18 cellular contexts compared by ENCODE assay signal in the genomic region with DNA sequence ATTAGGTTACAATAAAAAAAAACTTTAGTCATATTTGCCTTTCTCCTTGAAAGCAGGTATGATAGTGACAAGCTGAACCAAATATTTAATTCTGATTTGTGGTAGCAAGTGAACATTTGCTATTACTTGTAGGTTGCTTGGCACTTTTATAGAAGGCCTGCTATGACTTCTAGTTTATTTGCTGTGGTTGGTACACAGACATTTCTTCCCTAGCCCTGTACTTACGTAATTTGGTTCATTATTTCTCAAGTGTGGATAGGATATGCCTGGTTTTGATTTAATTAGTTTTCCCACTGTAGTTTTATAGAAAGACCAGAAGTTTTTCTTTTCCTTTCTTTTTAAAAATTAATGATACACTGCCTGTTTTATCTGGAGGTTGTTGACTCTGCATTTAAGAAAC. TPM values are rescaled to one million over a fixed set of nuclear protein-coding genes. Genes with fewer than 3 reads are reported as not detected.
DNase-seq lines count a peak whose midpoint lies in the region; ATAC-seq and TF ChIP-seq lines count a peak whose summit lies in the region.
"Had no signal": no experiment of that assay in that cellular context is flagged by ENCODE, and none has a peak within 500 bp of the region (broad histone marks: within the 10 kb centered on the region; RNA-seq: fewer than 3 reads in every experiment).

No MANE protein-coding gene starts in this region.

- H3K79me2 ChIP-seq in trophoblast cell (ENCODE audit: control insufficient read depth, insufficient read depth, low read length, poor library complexity), result no peaks in the 10 kb centered on the region

- TF ChIP-seq CTCF in natural killer cell (IDR thresholded peaks at IDR 0.05), result no peak

- H3K4me3 Mint-ChIP-seq in natural killer cell (no peak overlapping the region), T-helper 17 cell (no peak overlapping the region)
- H3K4me3 Mint-ChIP-seq in natural killer cell treated with Interleukin-12 subunit alpha and Interleukin-12 subunit beta and Interleukin-15 and Interleukin-18, amount 100 ng/mL, for 72 hours, result no peak overlapping the region

- no peaks in the 10 kb centered on the region for H3K36me3 ChIP-seq in trophoblast cell (ENCODE audit: control insufficient read depth in 1 of 2, insufficient read depth in 2 of 2, low read length in 2 of 2)

- intact Hi-C loops in natural killer cell (cut with micrococcal nuclease), result no loop called here

- H3K18ac ChIP-seq in trophoblast cell (ENCODE audit: low read length), result no peak overlapping the region

- no CpG with 5 or more reads among the region's 1 CpG for WGBS in trophoblast cell (ENCODE audit: extremely low coverage, insufficient coverage, insufficient read length)

- peak overlapping the region; percentile 51 to 56 for H3K27ac Mint-ChIP-seq in natural killer cell
- peak overlapping the region in 1 of 2 donors; percentile 35 for H3K27ac Mint-ChIP-seq in natural killer cell treated with Interleukin-12 subunit alpha and Interleukin-12 subunit beta and Interleukin-15 and Interleukin-18, amount 100 ng/mL, for 72 hours
- peak overlapping the region; percentile 34 for H3K27ac Mint-ChIP-seq in T-helper 17 cell

- no peak overlapping the region for H3K14ac ChIP-seq in trophoblast cell (ENCODE audit: low read length)

- no peaks in the 10 kb centered on the region for H3K27me3 ChIP-seq in trophoblast cell (ENCODE audit: insufficient read depth, low read length)

- no peaks in the 10 kb centered on the region for H3K36me3 Mint-ChIP-seq in natural killer cell
- no peaks in the 10 kb centered on the region for H3K36me3 Mint-ChIP-seq in natural killer cell treated with Interleukin-12 subunit alpha and Interleukin-12 subunit beta and Interleukin-15 and Interleukin-18, amount 100 ng/mL, for 72 hours
- no peaks in the 10 kb centered on the region for H3K36me3 Mint-ChIP-seq in T-helper 17 cell (ENCODE audit: low read depth)

- ATAC-seq in natural killer cell (no peak), T-helper 17 cell (no peak), left lobe of liver (peak; percentile 77), esophagus mucosa (no peak)
- no peak for ATAC-seq in natural killer cell treated with Interleukin-12 subunit alpha and Interleukin-12 subunit beta and Interleukin-15 and Interleukin-18, amount 100 ng/mL, for 72 hours

- no peaks in the 10 kb centered on the region for H3K79me1 ChIP-seq in trophoblast cell (ENCODE audit: low read length)

- no peak overlapping the region for H2BK12ac ChIP-seq in trophoblast cell (ENCODE audit: low read length)

- no peak overlapping the region for H3K4me3 ChIP-seq in trophoblast cell (ENCODE audit: low read depth, low read length)
- H3K4me3 ChIP-seq: HAP-1 had no signal

- H3K4me1 Mint-ChIP-seq in natural killer cell, result peaks cover 18 to 25% of the 10 kb centered on the region in 2 donors
- peaks cover 0 to 6% of the 10 kb centered on the region in 2 donors for H3K4me1 Mint-ChIP-seq in natural killer cell treated with Interleukin-12 subunit alpha and Interleukin-12 subunit beta and Interleukin-15 and Interleukin-18, amount 100 ng/mL, for 72 hours (ENCODE audit: low read depth in 2 of 2)
- peaks cover 13% of the 10 kb centered on the region for H3K4me1 Mint-ChIP-seq in T-helper 17 cell

- no peak overlapping the region for H4K91ac ChIP-seq in trophoblast cell (ENCODE audit: low read depth, low read length)

- H4K12ac ChIP-seq in trophoblast cell (ENCODE audit: low read depth, low read length), result no peak overlapping the region

- no peaks in the 10 kb centered on the region for H3K27me3 Mint-ChIP-seq in natural killer cell (ENCODE audit: low read depth in 2 of 2)
- H3K27me3 Mint-ChIP-seq in natural killer cell treated with Interleukin-12 subunit alpha and Interleukin-12 subunit beta and Interleukin-15 and Interleukin-18, amount 100 ng/mL, for 72 hours, result no peaks in the 10 kb centered on the region
- no peaks in the 10 kb centered on the region for H3K27me3 Mint-ChIP-seq in T-helper 17 cell

- no peak overlapping the region for H3K23ac ChIP-seq in trophoblast cell (ENCODE audit: low read length)

- H4K8ac ChIP-seq in trophoblast cell (ENCODE audit: low read depth, low read length), result no peak overlapping the region

- H3K4me2 ChIP-seq in trophoblast cell (ENCODE audit: low read length), result no peak overlapping the region

- no peak overlapping the region for H3K4ac ChIP-seq in trophoblast cell (ENCODE audit: low read depth, low read length)

- H3K9ac ChIP-seq in trophoblast cell (ENCODE audit: low read length), result no peak overlapping the region

- no peaks in the 10 kb centered on the region for H3K4me1 ChIP-seq in trophoblast cell (ENCODE audit: control insufficient read depth in 1 of 2, insufficient read depth in 2 of 2, low read length in 2 of 2)
- H3K4me1 ChIP-seq: HAP-1 had no signal

- H3K9me3 ChIP-seq in T-helper 17 cell (ENCODE audit: control insufficient read depth, low read length, poor library complexity, severe bottlenecking), result no peaks in the 10 kb centered on the region
- no peaks in the 10 kb centered on the region for H3K9me3 ChIP-seq in trophoblast cell (ENCODE audit: insufficient read depth, low read depth, low read length)
- H3K9me3 ChIP-seq: HAP-1 had no signal

- H3K9me3 Mint-ChIP-seq in natural killer cell, result no peaks in the 10 kb centered on the region
- no peaks in the 10 kb centered on the region for H3K9me3 Mint-ChIP-seq in natural killer cell treated with Interleukin-12 subunit alpha and Interleukin-12 subunit beta and Interleukin-15 and Interleukin-18, amount 100 ng/mL, for 72 hours

- no peak overlapping the region for H2AK5ac ChIP-seq in trophoblast cell (ENCODE audit: low read length)

- no peak overlapping the region for H2BK5ac ChIP-seq in trophoblast cell (ENCODE audit: low read depth, low read length, poor library complexity)

- H2AFZ ChIP-seq in trophoblast cell (ENCODE audit: insufficient read depth, low read length, poor library complexity), result no peak overlapping the region

- no peak overlapping the region for H3K27ac ChIP-seq in trophoblast cell (ENCODE audit: low read depth, low read length)
- H3K27ac ChIP-seq: HL-60, RWPE1 had no signal

- DNase-seq in natural killer cell (no peak), T-helper 17 cell (no peak), left lobe of liver (ENCODE audit: low spot score) (no peak), trophoblast cell (no peak), amniotic stem cell (lab: John Stamatoyannopoulos, UW) (no peak), DMS153 treated with DMSO at 0.1 percent for 48 hours (lab: John Stamatoyannopoulos, UW; ENCODE audit: unreplicated experiment) (no peak)
- no peak for DNase-seq in natural killer cell treated with Interleukin-12 subunit alpha and Interleukin-12 subunit beta and Interleukin-15 and Interleukin-18, amount 100 ng/mL, for 72 hours (ENCODE audit: low spot score)
- DNase-seq: C1 segment of cervical spinal cord, Calu3, DMS79, NCI-H1436 treated with DMSO at 0.1 percent for 48 hours, NCI-H2029 treated with DMSO at 0.1 percent for 48 hours, NCI-H2171 treated with DMSO at 0.1 percent for 48 hours, NCI-H774 had no signal

- H2BK120ac ChIP-seq in trophoblast cell (ENCODE audit: insufficient read depth, low read length, poor library complexity), result no peak overlapping the region

RNA-seq across cellular contexts. Expression of gene PPP2R5A, which starts 55.9 kb away (rescaled TPM):
- total RNA-seq in natural killer cell, result 10 to 100 TPM; 74.0 to 99.8 (median 86.4) TPM
- 10 to 100 TPM; 32.7 to 37.6 TPM for total RNA-seq in natural killer cell treated with Interleukin-12 subunit alpha and Interleukin-12 subunit beta and Interleukin-15 and Interleukin-18, amount 100 ng/mL, for 72 hours
- 10 to 100 TPM; 52.1 to 52.4 TPM for total RNA-seq in T-helper 17 cell
- total RNA-seq in left lobe of liver, result 37.6 TPM
- 7.5 and 7.7 TPM in 2 replicates for polyA plus RNA-seq in trophoblast cell (2013)
- total RNA-seq in esophagus mucosa, result 55.7 TPM
